13 cellular contexts compared by ENCODE assay signal in genomic region chr6:140979642-140980091, GRCh38.
DNase-seq lines count a peak whose midpoint lies in the region; ATAC-seq and TF ChIP-seq lines count a peak whose summit lies in the region.
"Had no signal": no experiment of that assay in that cellular context is flagged by ENCODE, and none has a peak within 500 bp of the region (broad histone marks: within the 10 kb centered on the region; RNA-seq: fewer than 3 reads in every experiment).

No MANE protein-coding gene starts in this region.

- H3K27me3 ChIP-seq in SK-N-SH (ENCODE audit: insufficient read depth): no peaks in the 10 kb centered on the region
- no peaks in the 10 kb centered on the region for H3K27me3 ChIP-seq in H7 (ENCODE audit: control insufficient read depth, insufficient read depth, low read length)
- H3K27me3 ChIP-seq: vagina had no signal

- H3K27ac ChIP-seq in SK-N-SH (ENCODE audit: low read depth in 2 of 2, low read length in 1 of 2): peak overlapping the region; percentile 68 to 91
- H3K27ac ChIP-seq: vagina had no signal

- peak overlapping the region; percentile 49; the same call in 1 of the 2 replicates for H3K9ac ChIP-seq in SK-N-SH

- peak; percentile 87 for DNase-seq in AG04449 (ENCODE audit: low read depth, low spot score)
- DNase-seq in SK-N-SH: no peak
- DNase-seq in fibroblast of the conjunctiva (ENCODE audit: low read depth): peak; percentile 63
- DNase-seq in non-pigmented ciliary epithelial cell (ENCODE audit: low read depth): peak; percentile 88
- no peak for DNase-seq in NCI-H524 treated with DMSO at 0.1 percent for 48 hours (lab: John Stamatoyannopoulos, UW)
- DNase-seq in H7: no peak
- DNase-seq: ACHN; activated T-cell treated with anti-CD3 and anti-CD28 coated beads, Interleukin-2, amount 50 U/mL, for 72 hours; stimulated activated CD4-positive, alpha-beta T cell treated with anti-CD3 and anti-CD28 coated beads, Interleukin-4, amount 100 ng/mL, for 24 hours; T1000 had no signal

- CTCF ChIA-PET in AG04449 (lab: Yijun Ruan, JAX) (interaction anchor here (1.0 kb wide), 1 partner anchor 8 kb away, joined by 4 read pairs; no protein-coding TSS in a partner anchor), SK-N-SH (lab: Yijun Ruan, JAX) (no interaction called here)

- 0 out of 4 replicates have a peak, but pooled peaks of 1 of the 2 experiments have one; percentile 15 for TF ChIP-seq EP300 in SK-N-SH (IDR thresholded peaks at IDR 0.05; ENCODE audit: borderline replicate concordance in 1 of 2, low read depth in 1 of 2, low read length in 1 of 2)

- H2AFZ ChIP-seq in SK-N-SH (ENCODE audit: low read depth): peak overlapping the region; percentile 73

- ATAC-seq in GM19395 (IDR thresholded peaks at IDR 0.05; ENCODE audit: unreplicated experiment) (no peak), HG02571 (IDR thresholded peaks at IDR 0.05; ENCODE audit: unreplicated experiment) (no peak)
- ATAC-seq: activated T-cell treated with anti-CD3 and anti-CD28 coated beads, Interleukin-2, amount 50 U/mL, for 72 hours had no signal

- H4K20me1 ChIP-seq in SK-N-SH (ENCODE audit: insufficient read depth): no peaks in the 10 kb centered on the region

- POLR2A ChIA-PET in AG04449 (lab: Yijun Ruan, JAX): no interaction called here
- POLR2A ChIA-PET in SK-N-SH (lab: Yijun Ruan, JAX): no interaction called here

- peak overlapping the region; percentile 62; the same call in 1 of the 2 replicates for H3K4me2 ChIP-seq in SK-N-SH

- H3K36me3 ChIP-seq in SK-N-SH (replicated peaks in 1 of 2; ENCODE audit: control insufficient read depth in 1 of 2, insufficient read depth in 2 of 2, low read length in 1 of 2) (no peaks in the 10 kb centered on the region), H7 (replicated peaks; ENCODE audit: control insufficient read depth, insufficient read depth, low read length) (no peaks in the 10 kb centered on the region)
- H3K36me3 ChIP-seq: vagina had no signal

- no peaks in the 10 kb centered on the region; the same call in 1 of the 2 replicates for H3K9me3 ChIP-seq in SK-N-SH
- H3K9me3 ChIP-seq: vagina had no signal

- no peak for TF ChIP-seq RAD21 in SK-N-SH (IDR thresholded peaks at IDR 0.05; ENCODE audit: low read length)

- H3K4me1 ChIP-seq in SK-N-SH (ENCODE audit: control insufficient read depth in 1 of 2, insufficient read depth in 2 of 2, low read depth in 1 of 2, low read length in 1 of 2): no peaks in the 10 kb centered on the region; a peak in 2 of 4 replicates

- H3K4me3 ChIP-seq in AG04449 (ENCODE audit: low read depth, low read length): no peak overlapping the region
- peak overlapping the region in 1 of 2 experiments; percentile 12; a peak in 1 of 4 replicates for H3K4me3 ChIP-seq in SK-N-SH (ENCODE audit: low read depth in 2 of 2, low read length in 1 of 2)
- H3K4me3 ChIP-seq in H7 (ENCODE audit: insufficient read depth, low read depth, low read length): no peak overlapping the region
- H3K4me3 ChIP-seq: vagina had no signal

- WGBS in SK-N-SH (ENCODE audit: low lambda C conversion rate): 12% methylated on average over 4 of the region's 4 CpGs

- peaks cover 17% of the 10 kb centered on the region for H3F3A ChIP-seq in SK-N-SH (replicated peaks; ENCODE audit: insufficient read depth)

- H3K9me2 ChIP-seq in SK-N-SH: no peaks in the 10 kb centered on the region

- TF ChIP-seq CTCF in AG04449 (IDR thresholded peaks at IDR 0.05; ENCODE audit: insufficient read depth, low read length, missing control alignments): no peak
- no peak for TF ChIP-seq CTCF in SK-N-SH (IDR thresholded peaks at IDR 0.05)

- H3K79me2 ChIP-seq in SK-N-SH (ENCODE audit: insufficient read depth): no peaks in the 10 kb centered on the region

TF ChIP-seq in SK-N-SH, 30 proteins besides CTCF, POLR2A, EP300 and RAD21:
- TF ChIP-seq RXRA (IDR thresholded peaks at IDR 0.05; ENCODE audit: borderline replicate concordance, low read depth): peak; percentile 29; the same call in 1 of the 2 replicates
- no peak for TF ChIP-seq ZBTB33 (IDR thresholded peaks at IDR 0.05; ENCODE audit: borderline replicate concordance, low read depth)
- no peak for TF ChIP-seq NFIC (IDR thresholded peaks at IDR 0.05; ENCODE audit: borderline replicate concordance)
- peak; percentile 54 for TF ChIP-seq PBX3 (IDR thresholded peaks at IDR 0.05)
- peak; percentile 50 for TF ChIP-seq TCF12 (IDR thresholded peaks at IDR 0.05)
- TF ChIP-seq SIN3A (IDR thresholded peaks at IDR 0.05; ENCODE audit: borderline replicate concordance, low read depth, low read length): no peak

Comparison
In these comparisons a context has a peak if more than half of its experiments do, and no peak if none do; other contexts are left out.
1. DNase-seq: peak in AG04449 (single experiment), fibroblast of the conjunctiva (single experiment) and non-pigmented ciliary epithelial cell (single experiment); none in SK-N-SH (single experiment), NCI-H524 treated with DMSO at 0.1 percent for 48 hours (single experiment) and H7 (single experiment).